In the genomic region with DNA sequence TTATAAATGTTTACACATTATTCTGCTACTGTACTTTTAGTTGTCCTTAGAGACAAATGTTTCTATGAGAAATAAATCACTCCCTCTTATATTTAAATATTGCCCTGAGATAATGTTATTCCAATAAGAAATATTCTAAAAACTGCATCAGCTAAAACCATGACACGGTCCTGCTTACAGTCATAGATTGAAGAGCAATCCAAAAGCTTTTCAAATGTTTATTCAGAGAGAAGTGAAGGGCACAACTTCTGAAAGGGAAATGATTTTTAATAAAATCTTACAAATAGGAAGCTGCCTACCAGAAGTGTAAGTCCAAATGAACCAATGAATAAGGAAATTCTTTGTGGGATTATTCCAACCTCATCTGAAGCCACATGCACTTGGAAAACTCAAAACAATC, we compare ENCODE assay signal across 7 cellular contexts.
"Had no signal": no experiment of that assay in that cellular context is flagged by ENCODE, and none has a peak within 500 bp of the region (broad histone marks: within the 10 kb centered on the region; RNA-seq: fewer than 3 reads in every experiment).

No MANE protein-coding gene starts in this region.

- H2AFZ ChIP-seq: GM23338 had no signal

- H3K4me2 ChIP-seq: GM23338, KMS-11 had no signal

- H3K9ac ChIP-seq: KMS-11 had no signal

- ATAC-seq: GM23338, HepG2 had no signal

- DNase-seq: H9, HCEC 1CT, KBM-7 had no signal

- H3K27ac ChIP-seq: HL-60, KMS-11 had no signal

- H3K4me3 ChIP-seq: GM23338 had no signal
